9 cellular contexts compared by ENCODE assay signal in the genomic region with DNA sequence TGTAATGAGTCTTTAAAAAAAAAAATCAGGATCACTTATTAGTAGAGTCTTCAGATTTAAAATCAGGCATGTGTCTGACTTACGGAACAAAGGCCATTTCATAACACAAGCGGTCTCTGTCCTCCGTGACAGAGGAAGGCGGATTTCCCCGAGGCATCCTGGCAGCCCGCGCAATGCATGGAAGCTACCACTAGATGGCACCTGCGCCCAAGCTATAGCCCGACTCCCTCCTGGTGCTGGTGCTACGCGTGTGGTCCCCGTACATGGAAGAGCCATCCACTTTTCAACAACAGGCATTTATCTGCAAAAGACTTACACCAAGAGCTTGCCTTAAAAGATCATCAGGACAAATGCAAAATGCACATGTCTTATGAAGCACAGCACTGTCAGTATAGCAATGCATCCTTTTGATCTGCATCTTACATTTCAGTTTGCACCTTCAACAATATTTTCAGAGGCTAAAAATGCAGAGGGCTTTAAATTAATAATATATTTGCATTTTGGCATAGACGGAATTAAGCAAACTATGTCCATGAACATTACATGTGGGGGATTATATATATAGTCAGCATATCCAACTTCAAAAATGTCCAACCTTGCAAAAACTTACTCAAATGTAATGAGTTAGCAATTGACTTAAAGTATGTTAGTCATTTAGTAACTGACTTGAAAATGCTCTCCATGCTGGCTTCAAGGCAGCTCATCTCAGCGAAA.
DNase-seq lines count a peak whose midpoint lies in the region; ATAC-seq and TF ChIP-seq lines count a peak whose summit lies in the region.
"Had no signal": no experiment of that assay in that cellular context is flagged by ENCODE, and none has a peak within 500 bp of the region (broad histone marks: within the 10 kb centered on the region; RNA-seq: fewer than 3 reads in every experiment).

No MANE protein-coding gene starts in this region.

- H3K36me3 ChIP-seq in colonic mucosa (no peaks in the 10 kb centered on the region), liver (ENCODE audit: control insufficient read depth in 4 of 4, insufficient read depth in 3 of 4, low read depth in 1 of 4, low read length in 3 of 4) (peaks cover 0 to 2% (median 0%) of the 10 kb centered on the region in 4 donors)

- intact Hi-C loops in activated CD4-positive, alpha-beta T cell treated with anti-CD3 and anti-CD28 coated beads, Interleukin-2, amount 10 ng/mL, durations not matched to agents 24 days and 14 days (cut with micrococcal nuclease): loop anchor here (1.0 kb wide), 2 partner anchors 287 to 311 kb away; no protein-coding TSS in a partner anchor
- intact Hi-C loops in colonic mucosa (cut with DNase I): loop anchor here (2.0 to 5.0 kb wide), 2 partner anchors 288 to 310 kb away; no protein-coding TSS in a partner anchor

- no peak overlapping the region for H3K27ac Mint-ChIP-seq in activated CD4-positive, alpha-beta T cell treated with anti-CD3 and anti-CD28 coated beads, Interleukin-2, amount 10 ng/mL, durations not matched to agents 24 days and 14 days

- H3K9me3 Mint-ChIP-seq in activated CD4-positive, alpha-beta T cell treated with anti-CD3 and anti-CD28 coated beads, Interleukin-2, amount 10 ng/mL, durations not matched to agents 24 days and 14 days: no peaks in the 10 kb centered on the region
- H3K9me3 Mint-ChIP-seq: IgD-negative memory B cell had no signal

- H3K4me3 Mint-ChIP-seq in activated CD4-positive, alpha-beta T cell treated with anti-CD3 and anti-CD28 coated beads, Interleukin-2, amount 10 ng/mL, durations not matched to agents 24 days and 14 days: no peak overlapping the region
- H3K4me3 Mint-ChIP-seq: IgD-negative memory B cell had no signal

- no peaks in the 10 kb centered on the region for H3K9me3 ChIP-seq in colonic mucosa
- H3K9me3 ChIP-seq in liver (ENCODE audit: control insufficient read depth in 4 of 4, low read length in 3 of 4): no peaks in the 10 kb centered on the region

- WGBS in liver: 13% methylated on average over 14 of the region's 14 CpGs

- peak; percentile 99 to 100 for TF ChIP-seq RAD21 in liver (IDR thresholded peaks at IDR 0.05)

- TF ChIP-seq CTCF in C4-2B (conservative IDR thresholded peaks at IDR 0.05) (peak; percentile 91), colonic mucosa (IDR thresholded peaks at IDR 0.05) (peak; percentile 95), liver (IDR thresholded peaks at IDR 0.05; ENCODE audit: low read depth, low read length, missing input control) (peak; percentile 99)

- DNase-seq in NCI-H524 treated with DMSO at 0.1 percent for 48 hours (lab: John Stamatoyannopoulos, UW) (peak; percentile 3), colonic mucosa (peak; percentile 80)
- peak; percentile 93 for DNase-seq in activated CD4-positive, alpha-beta T cell treated with anti-CD3 and anti-CD28 coated beads, Interleukin-2, amount 10 ng/mL, durations not matched to agents 24 days and 14 days
- peak; percentile 62 to 75 (median 64) for DNase-seq in stimulated activated CD4-positive, alpha-beta T cell treated with anti-CD3 and anti-CD28 coated beads, TNF-alpha, amount 100 ng/mL, for 24 hours (ENCODE audit: low read depth in 3 of 3)

- no peaks in the 10 kb centered on the region for H3K36me3 Mint-ChIP-seq in activated CD4-positive, alpha-beta T cell treated with anti-CD3 and anti-CD28 coated beads, Interleukin-2, amount 10 ng/mL, durations not matched to agents 24 days and 14 days (ENCODE audit: low read depth)
- H3K36me3 Mint-ChIP-seq: IgD-negative memory B cell had no signal

- peaks cover 9% of the 10 kb centered on the region for H3K27me3 Mint-ChIP-seq in activated CD4-positive, alpha-beta T cell treated with anti-CD3 and anti-CD28 coated beads, Interleukin-2, amount 10 ng/mL, durations not matched to agents 24 days and 14 days

- peak; percentile 58 for ATAC-seq in GM19324 (IDR thresholded peaks at IDR 0.05; ENCODE audit: low FRiP score, unreplicated experiment)
- ATAC-seq in HG03378 (IDR thresholded peaks at IDR 0.05; ENCODE audit: unreplicated experiment): peak; percentile 88

- H3K9ac ChIP-seq in colonic mucosa (ENCODE audit: low read depth in 2 of 2, low read length in 2 of 2) (no peak overlapping the region), liver (ENCODE audit: low read depth in 1 of 2, low read length in 2 of 2) (no peak overlapping the region)

- peaks cover 4% of the 10 kb centered on the region for H3K4me1 Mint-ChIP-seq in activated CD4-positive, alpha-beta T cell treated with anti-CD3 and anti-CD28 coated beads, Interleukin-2, amount 10 ng/mL, durations not matched to agents 24 days and 14 days

- H3K4me1 ChIP-seq in colonic mucosa (no peaks in the 10 kb centered on the region), liver (ENCODE audit: control insufficient read depth in 4 of 4, insufficient read depth in 4 of 4, low read length in 3 of 4) (peaks cover 0 to 21% (median 5%) of the 10 kb centered on the region in 4 donors)

- no peak overlapping the region for H3K4me3 ChIP-seq in colonic mucosa
- no peak overlapping the region for H3K4me3 ChIP-seq in liver (ENCODE audit: low read depth in 1 of 3, low read length in 3 of 3)

- H3K27ac ChIP-seq in C4-2B (no peak overlapping the region), colonic mucosa (no peak overlapping the region), liver (ENCODE audit: low read depth in 1 of 2, low read length in 2 of 2) (no peak overlapping the region)

- H3K27me3 ChIP-seq in colonic mucosa (no peaks in the 10 kb centered on the region), liver (ENCODE audit: control insufficient read depth in 4 of 4, insufficient read depth in 4 of 4, low read length in 3 of 4) (no peaks in the 10 kb centered on the region)

TF ChIP-seq in liver, 16 proteins besides CTCF, POLR2A, EP300 and RAD21:
- TF ChIP-seq, protein P1, sequence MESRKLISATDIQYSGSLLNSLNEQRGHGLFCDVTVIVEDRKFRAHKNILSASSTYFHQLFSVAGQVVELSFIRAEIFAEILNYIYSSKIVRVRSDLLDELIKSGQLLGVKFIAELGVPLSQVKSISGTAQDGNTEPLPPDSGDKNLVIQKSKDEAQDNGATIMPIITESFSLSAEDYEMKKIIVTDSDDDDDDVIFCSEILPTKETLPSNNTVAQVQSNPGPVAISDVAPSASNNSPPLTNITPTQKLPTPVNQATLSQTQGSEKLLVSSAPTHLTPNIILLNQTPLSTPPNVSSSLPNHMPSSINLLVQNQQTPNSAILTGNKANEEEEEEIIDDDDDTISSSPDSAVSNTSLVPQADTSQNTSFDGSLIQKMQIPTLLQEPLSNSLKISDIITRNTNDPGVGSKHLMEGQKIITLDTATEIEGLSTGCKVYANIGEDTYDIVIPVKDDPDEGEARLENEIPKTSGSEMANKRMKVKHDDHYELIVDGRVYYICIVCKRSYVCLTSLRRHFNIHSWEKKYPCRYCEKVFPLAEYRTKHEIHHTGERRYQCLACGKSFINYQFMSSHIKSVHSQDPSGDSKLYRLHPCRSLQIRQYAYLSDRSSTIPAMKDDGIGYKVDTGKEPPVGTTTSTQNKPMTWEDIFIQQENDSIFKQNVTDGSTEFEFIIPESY (IDR thresholded peaks at IDR 0.05): no peak
- no peak for TF ChIP-seq RXRA (IDR thresholded peaks at IDR 0.05)
- TF ChIP-seq YY1 (IDR thresholded peaks at IDR 0.05): no peak
- TF ChIP-seq FOXA1 (IDR thresholded peaks at IDR 0.05): no peak
- TF ChIP-seq HNF4A (conservative IDR thresholded peaks at IDR 0.05): peak; percentile 12 to 20
- TF ChIP-seq SP1 (IDR thresholded peaks at IDR 0.05): peak; percentile 17
- TF ChIP-seq TAF1 (conservative IDR thresholded peaks at IDR 0.05): no peak
- TF ChIP-seq, protein P2, sequence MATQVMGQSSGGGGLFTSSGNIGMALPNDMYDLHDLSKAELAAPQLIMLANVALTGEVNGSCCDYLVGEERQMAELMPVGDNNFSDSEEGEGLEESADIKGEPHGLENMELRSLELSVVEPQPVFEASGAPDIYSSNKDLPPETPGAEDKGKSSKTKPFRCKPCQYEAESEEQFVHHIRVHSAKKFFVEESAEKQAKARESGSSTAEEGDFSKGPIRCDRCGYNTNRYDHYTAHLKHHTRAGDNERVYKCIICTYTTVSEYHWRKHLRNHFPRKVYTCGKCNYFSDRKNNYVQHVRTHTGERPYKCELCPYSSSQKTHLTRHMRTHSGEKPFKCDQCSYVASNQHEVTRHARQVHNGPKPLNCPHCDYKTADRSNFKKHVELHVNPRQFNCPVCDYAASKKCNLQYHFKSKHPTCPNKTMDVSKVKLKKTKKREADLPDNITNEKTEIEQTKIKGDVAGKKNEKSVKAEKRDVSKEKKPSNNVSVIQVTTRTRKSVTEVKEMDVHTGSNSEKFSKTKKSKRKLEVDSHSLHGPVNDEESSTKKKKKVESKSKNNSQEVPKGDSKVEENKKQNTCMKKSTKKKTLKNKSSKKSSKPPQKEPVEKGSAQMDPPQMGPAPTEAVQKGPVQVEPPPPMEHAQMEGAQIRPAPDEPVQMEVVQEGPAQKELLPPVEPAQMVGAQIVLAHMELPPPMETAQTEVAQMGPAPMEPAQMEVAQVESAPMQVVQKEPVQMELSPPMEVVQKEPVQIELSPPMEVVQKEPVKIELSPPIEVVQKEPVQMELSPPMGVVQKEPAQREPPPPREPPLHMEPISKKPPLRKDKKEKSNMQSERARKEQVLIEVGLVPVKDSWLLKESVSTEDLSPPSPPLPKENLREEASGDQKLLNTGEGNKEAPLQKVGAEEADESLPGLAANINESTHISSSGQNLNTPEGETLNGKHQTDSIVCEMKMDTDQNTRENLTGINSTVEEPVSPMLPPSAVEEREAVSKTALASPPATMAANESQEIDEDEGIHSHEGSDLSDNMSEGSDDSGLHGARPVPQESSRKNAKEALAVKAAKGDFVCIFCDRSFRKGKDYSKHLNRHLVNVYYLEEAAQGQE (IDR thresholded peaks at IDR 0.05): no peak
- no peak for TF ChIP-seq GABPA (IDR thresholded peaks at IDR 0.05 in 1 of 2, conservative IDR thresholded peaks at IDR 0.05 in 1 of 2)
- peak; percentile 7 for TF ChIP-seq HNF4G (IDR thresholded peaks at IDR 0.05)
- TF ChIP-seq, protein P3, sequence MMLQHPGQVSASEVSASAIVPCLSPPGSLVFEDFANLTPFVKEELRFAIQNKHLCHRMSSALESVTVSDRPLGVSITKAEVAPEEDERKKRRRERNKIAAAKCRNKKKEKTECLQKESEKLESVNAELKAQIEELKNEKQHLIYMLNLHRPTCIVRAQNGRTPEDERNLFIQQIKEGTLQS (IDR thresholded peaks at IDR 0.05): no peak
- TF ChIP-seq, protein P4, sequence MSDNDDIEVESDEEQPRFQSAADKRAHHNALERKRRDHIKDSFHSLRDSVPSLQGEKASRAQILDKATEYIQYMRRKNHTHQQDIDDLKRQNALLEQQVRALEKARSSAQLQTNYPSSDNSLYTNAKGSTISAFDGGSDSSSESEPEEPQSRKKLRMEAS (IDR thresholded peaks at IDR 0.05): no peak
- TF ChIP-seq NR2F2 (IDR thresholded peaks at IDR 0.05): no peak
- no peak for TF ChIP-seq JUND (IDR thresholded peaks at IDR 0.05)
- no peak for TF ChIP-seq EGR1 (IDR thresholded peaks at IDR 0.05; ENCODE audit: low read depth in 2 of 2)
- TF ChIP-seq FOXA2 (IDR thresholded peaks at IDR 0.05): no peak

Comparison
In these comparisons a context has a peak if more than half of its experiments do, and no peak if none do; other contexts are left out.
1. DNase-seq: peak in every context shown above with its lines; median percentile 93 in activated CD4-positive, alpha-beta T cell treated with anti-CD3 and anti-CD28 coated beads, Interleukin-2, amount 10 ng/mL, durations not matched to agents 24 days and 14 days; 80 in colonic mucosa; 64 in stimulated activated CD4-positive, alpha-beta T cell treated with anti-CD3 and anti-CD28 coated beads, TNF-alpha, amount 100 ng/mL, for 24 hours; 3 in NCI-H524 treated with DMSO at 0.1 percent for 48 hours.